ENCODE assay signal across 36 cellular contexts in the genomic region with DNA sequence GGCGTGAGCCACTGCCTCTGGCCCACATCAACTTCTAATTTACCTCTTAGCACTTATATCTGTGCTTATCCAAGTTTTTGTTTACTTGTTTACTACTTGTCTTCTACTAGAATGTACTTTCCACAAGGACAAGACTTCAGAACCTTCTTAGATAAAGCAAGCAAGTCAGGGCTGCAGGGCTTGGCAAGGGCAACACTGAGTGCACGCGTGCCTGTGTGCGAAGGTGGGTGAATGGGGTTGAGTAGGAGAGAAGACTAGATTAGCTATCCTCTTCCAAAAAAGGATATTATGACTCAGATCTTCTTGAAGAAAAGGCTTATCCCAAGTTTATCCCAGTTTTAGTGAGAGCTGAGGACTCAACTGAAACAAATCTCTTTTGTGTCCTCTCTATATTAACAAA. TPM values are rescaled to one million over a fixed set of nuclear protein-coding genes. Genes with fewer than 3 reads are reported as not detected.
"Had no signal": no experiment of that assay in that cellular context is flagged by ENCODE, and none has a peak within 500 bp of the region (broad histone marks: within the 10 kb centered on the region; RNA-seq: fewer than 3 reads in every experiment).

No MANE protein-coding gene starts in this region.

- H3K9me3 ChIP-seq: adrenal gland, body of pancreas, breast epithelium had no signal

- ATAC-seq: activated CD8-positive, alpha-beta T cell treated with anti-CD3 and anti-CD28 coated beads for 36 hours; activated naive CD4-positive, alpha-beta T cell treated with anti-CD3 and anti-CD28 coated beads, Interleukin-2, amount 50 U/mL, for 72 hours; activated T-cell treated with anti-CD3 and anti-CD28 coated beads, Interleukin-2, amount 50 U/mL, for 4 hours; activated T-cell treated with anti-CD3 and anti-CD28 coated beads, Interleukin-2, amount 50 U/mL, for 72 hours; activated T-helper 17 cell treated with anti-CD3 and anti-CD28 coated beads, Interleukin-2, amount 50 U/mL, for 72 hours; body of pancreas had no signal

- H3K4me1 ChIP-seq: adrenal gland, body of pancreas, breast epithelium had no signal

- H3K27ac ChIP-seq: adrenal gland, body of pancreas, brain microvascular endothelial cell, breast epithelium, VCaP had no signal

- H3K4me3 Mint-ChIP-seq: activated B cell treated with CpG ODN at 0.5 μM for 24 hours; activated CD4-positive, alpha-beta memory T cell treated with anti-CD3 and anti-CD28 coated beads for 36 hours; activated CD4-positive, alpha-beta T cell treated with anti-CD3 and anti-CD28 coated beads, Interleukin-2, amount 10 ng/mL, durations not matched to agents 24 days and 14 days; activated CD8-positive, alpha-beta T cell treated with anti-CD3 and anti-CD28 coated beads for 36 hours; activated naive CD4-positive, alpha-beta T cell treated with anti-CD3 and anti-CD28 coated beads for 36 hours; activated naive CD8-positive, alpha-beta T cell treated with anti-CD3 and anti-CD28 coated beads for 36 hours; activated T-cell treated with anti-CD3 and anti-CD28 coated beads, Interleukin-2, amount 50 U/mL, for 4 hours; activated T-cell treated with anti-CD3 and anti-CD28 coated beads, Interleukin-2, amount 50 U/mL, for 72 hours; activated T-helper 1 cell treated with anti-CD3 and anti-CD28 coated beads, Interleukin-12 subunit alpha, Interleukin-12 subunit beta, Interleukin-2, Interleukin-4 antibody, amounts not matched to agents 30 ng/mL and 10 ng/mL and 1 ng/mL, durations not matched to agents 14 hours and 24 hours and 36 hours; activated T-helper 17 cell treated with anti-CD3 and anti-CD28 coated beads, Interleukin-2, amount 50 U/mL, for 72 hours; T-helper 1 cell treated with Interleukin-12 subunit alpha and Interleukin-12 subunit beta and Interleukin-4 antibody, amounts not matched to agents 30 μg/mL and 1 μg/mL, for 36 hours; T-helper 2 cell treated with Interferon-gamma antibody and Interleukin-4, amounts not matched to agents 5 μg/mL and 100 μg/mL, for 36 hours had no signal

- H3K9me3 Mint-ChIP-seq: activated B cell treated with CpG ODN at 0.5 μM for 24 hours; activated CD4-positive, alpha-beta memory T cell treated with anti-CD3 and anti-CD28 coated beads for 36 hours; activated CD8-positive, alpha-beta T cell treated with anti-CD3 and anti-CD28 coated beads for 36 hours; activated naive CD4-positive, alpha-beta T cell treated with anti-CD3 and anti-CD28 coated beads for 36 hours; activated naive CD4-positive, alpha-beta T cell treated with anti-CD3 and anti-CD28 coated beads, Interleukin-2, amount 50 U/mL, for 72 hours; activated naive CD8-positive, alpha-beta T cell treated with anti-CD3 and anti-CD28 coated beads for 36 hours; activated T-cell treated with anti-CD3 and anti-CD28 coated beads, Interleukin-2, amount 50 U/mL, for 4 hours; activated T-helper 1 cell treated with anti-CD3 and anti-CD28 coated beads, Interleukin-12 subunit alpha, Interleukin-12 subunit beta, Interleukin-2, Interleukin-4 antibody, amounts not matched to agents 30 ng/mL and 10 ng/mL and 1 ng/mL, durations not matched to agents 14 hours and 24 hours and 36 hours; activated T-helper 17 cell treated with anti-CD3 and anti-CD28 coated beads, Interleukin-2, amount 50 U/mL, for 72 hours; T-helper 1 cell treated with Interleukin-12 subunit alpha and Interleukin-12 subunit beta and Interleukin-4 antibody, amounts not matched to agents 30 μg/mL and 1 μg/mL, for 36 hours; T-helper 2 cell treated with Interferon-gamma antibody and Interleukin-4, amounts not matched to agents 5 μg/mL and 100 μg/mL, for 36 hours had no signal

- H3K27me3 Mint-ChIP-seq: activated B cell treated with CpG ODN at 0.5 μM for 24 hours; activated CD4-positive, alpha-beta memory T cell treated with anti-CD3 and anti-CD28 coated beads for 36 hours; activated CD4-positive, alpha-beta T cell treated with anti-CD3 and anti-CD28 coated beads, Interleukin-2, amount 10 ng/mL, durations not matched to agents 24 days and 14 days; activated CD8-positive, alpha-beta T cell treated with anti-CD3 and anti-CD28 coated beads for 36 hours; activated naive CD8-positive, alpha-beta T cell treated with anti-CD3 and anti-CD28 coated beads for 36 hours; activated T-helper 17 cell treated with anti-CD3 and anti-CD28 coated beads, Interleukin-2, amount 50 U/mL, for 72 hours had no signal

- H3K4me3 ChIP-seq: adrenal gland, body of pancreas, breast epithelium had no signal

- H3K27me3 ChIP-seq: adrenal gland, body of pancreas, brain microvascular endothelial cell, breast epithelium had no signal

- H3K27ac Mint-ChIP-seq: activated B cell treated with CpG ODN at 0.5 μM for 24 hours; activated CD4-positive, alpha-beta memory T cell treated with anti-CD3 and anti-CD28 coated beads for 36 hours; activated CD4-positive, alpha-beta T cell treated with anti-CD3 and anti-CD28 coated beads, Interleukin-2, amount 10 ng/mL, durations not matched to agents 24 days and 14 days; activated CD8-positive, alpha-beta T cell treated with anti-CD3 and anti-CD28 coated beads for 36 hours; activated naive CD4-positive, alpha-beta T cell treated with anti-CD3 and anti-CD28 coated beads for 36 hours; activated naive CD4-positive, alpha-beta T cell treated with anti-CD3 and anti-CD28 coated beads, Interleukin-2, amount 50 U/mL, for 72 hours; activated naive CD8-positive, alpha-beta T cell treated with anti-CD3 and anti-CD28 coated beads for 36 hours; activated T-cell treated with anti-CD3 and anti-CD28 coated beads, Interleukin-2, amount 50 U/mL, for 72 hours; activated T-helper 1 cell treated with anti-CD3 and anti-CD28 coated beads, Interleukin-12 subunit alpha, Interleukin-12 subunit beta, Interleukin-2, Interleukin-4 antibody, amounts not matched to agents 30 ng/mL and 10 ng/mL and 1 ng/mL, durations not matched to agents 14 hours and 24 hours and 36 hours; activated T-helper 17 cell treated with anti-CD3 and anti-CD28 coated beads, Interleukin-2, amount 50 U/mL, for 72 hours; T-helper 1 cell treated with Interleukin-12 subunit alpha and Interleukin-12 subunit beta and Interleukin-4 antibody, amounts not matched to agents 30 μg/mL and 1 μg/mL, for 36 hours; T-helper 2 cell treated with Interferon-gamma antibody and Interleukin-4, amounts not matched to agents 5 μg/mL and 100 μg/mL, for 36 hours had no signal

- DNase-seq: activated B cell treated with CpG ODN at 0.5 μM for 24 hours; activated CD4-positive, alpha-beta memory T cell treated with anti-CD3 and anti-CD28 coated beads for 36 hours; activated CD4-positive, alpha-beta T cell treated with anti-CD3 and anti-CD28 coated beads for 4 hours; activated CD4-positive, alpha-beta T cell treated with anti-CD3 and anti-CD28 coated beads, Interleukin-2, amount 10 ng/mL, durations not matched to agents 24 days and 14 days; activated CD4-positive, alpha-beta T cell treated with anti-CD3 and anti-CD28 coated beads, Interleukin-2, amount 50 U/mL, for 1 hour; activated CD4-positive, alpha-beta T cell treated with anti-CD3 and anti-CD28 coated beads, Interleukin-2, amount 50 U/mL, for 4 hours; activated CD4-positive, CD25-positive, alpha-beta regulatory T cell treated with anti-CD3 and anti-CD28 coated beads, Interleukin-2, amount 50 U/mL, for 72 hours; activated CD8-positive, alpha-beta memory T cell treated with anti-CD3 and anti-CD28 coated beads, Interleukin-2, amount 50 U/mL, for 4 hours; activated CD8-positive, alpha-beta T cell treated with anti-CD3 and anti-CD28 coated beads for 36 hours; activated effector memory CD4-positive, alpha-beta T cell treated with anti-CD3 and anti-CD28 coated beads, Interleukin-2, amount 50 U/mL, for 16 hours; activated gamma-delta T cell treated with Interleukin-2 at 50 U/mL for 16 hours; activated naive CD4-positive, alpha-beta T cell; activated naive CD4-positive, alpha-beta T cell treated with anti-CD3 and anti-CD28 coated beads for 36 hours; activated naive CD4-positive, alpha-beta T cell treated with anti-CD3 and anti-CD28 coated beads, Interleukin-2, amount 50 U/mL, for 16 hours; activated naive CD8-positive, alpha-beta T cell treated with anti-CD3 and anti-CD28 coated beads for 36 hours; activated T-cell treated with anti-CD3 and anti-CD28 coated beads for 4 hours; activated T-cell treated with anti-CD3 and anti-CD28 coated beads, Interleukin-2, amount 50 U/mL, for 1 hour; activated T-cell treated with anti-CD3 and anti-CD28 coated beads, Interleukin-2, amount 50 U/mL, for 4 hours; activated T-cell treated with anti-CD3 and anti-CD28 coated beads, Interleukin-2, amount 50 U/mL, for 72 hours; adrenal gland; amniotic stem cell; aorta; body of pancreas; brain microvascular endothelial cell; T-helper 1 cell; T-helper 2 cell; T-helper 9 cell had no signal

- FAIRE-seq: astrocyte, TTC549 had no signal

RNA-seq across cellular contexts. Expression of a gene that starts 55.5 kb away (rescaled TPM):
- total RNA-seq: activated CD4-positive, alpha-beta T cell treated with anti-CD3 and anti-CD28 coated beads, Interleukin-2, amount 10 ng/mL, durations not matched to agents 24 days and 14 days; activated T-helper 1 cell treated with anti-CD3 and anti-CD28 coated beads, Interleukin-12 subunit alpha, Interleukin-12 subunit beta, Interleukin-2, Interleukin-4 antibody, amounts not matched to agents 30 ng/mL and 10 ng/mL and 1 ng/mL, durations not matched to agents 14 hours and 24 hours and 36 hours had no signal
